Comparison of ENCODE assay signal across 20 cellular contexts in genomic region chr2:113011108-113011507, GRCh38. TPM values are rescaled to one million over a fixed set of nuclear protein-coding genes. Genes with fewer than 3 reads are reported as not detected.
DNase-seq lines count a peak whose midpoint lies in the region; ATAC-seq, FAIRE-seq and TF ChIP-seq lines count a peak whose summit lies in the region.
"Had no signal": no experiment of that assay in that cellular context is flagged by ENCODE, and none has a peak within 500 bp of the region (broad histone marks: within the 10 kb centered on the region; RNA-seq: fewer than 3 reads in every experiment).

No MANE protein-coding gene starts in this region.

- H4K20me1 ChIP-seq in K562 (replicated peaks; ENCODE audit: control insufficient read depth, insufficient read depth, low read length), result no peaks in the 10 kb centered on the region

- TF ChIP-seq EP300 in K562 (IDR thresholded peaks at IDR 0.05; ENCODE audit: low read length), result no peak

- H3K4me1 ChIP-seq in K562 (replicated peaks in 1 of 2; ENCODE audit: control insufficient read depth in 2 of 2, insufficient read depth in 2 of 2, low read length in 2 of 2), result peaks cover 4 to 19% of the 10 kb centered on the region in 2 experiments
- H3K4me1 ChIP-seq: BE2C had no signal

- no peak for TF ChIP-seq CTCF in HFFc6 (IDR thresholded peaks at IDR 0.05)
- TF ChIP-seq CTCF in K562 (IDR thresholded peaks at IDR 0.05 in 2 of 3, conservative IDR thresholded peaks at IDR 0.05 in 1 of 3; ENCODE audit: insufficient read depth in 2 of 3, low read depth in 1 of 3, low read length in 3 of 3), result no peak
- no peak for TF ChIP-seq CTCF in WERI-Rb-1 (IDR thresholded peaks at IDR 0.05; ENCODE audit: low read depth, low read length)

- H3K4me1 Mint-ChIP-seq in HFFc6 (ENCODE audit: low read depth), result peaks cover 38% of the 10 kb centered on the region
- H3K4me1 Mint-ChIP-seq: CD8-positive, alpha-beta memory T cell had no signal

- ATAC-seq in K562 (no peak), HG03571 (IDR thresholded peaks at IDR 0.05; ENCODE audit: unreplicated experiment) (no peak)
- ATAC-seq: GM12878, HCT116 had no signal

- no peaks in the 10 kb centered on the region for H3K79me2 ChIP-seq in K562 (ENCODE audit: control insufficient read depth, insufficient read depth, low read length)

- H3K4me3 ChIP-seq in K562 (no peak overlapping the region), WERI-Rb-1 (ENCODE audit: low read depth, low read length) (no peak overlapping the region)
- H3K4me3 ChIP-seq: GM12878 had no signal

- H3K4me3 Mint-ChIP-seq in HFFc6, result peak overlapping the region; percentile 37; the same call in 1 of the 2 replicates
- H3K4me3 Mint-ChIP-seq: CD4-positive, CD25-positive, alpha-beta regulatory T cell; CD8-positive, alpha-beta memory T cell had no signal

- no peaks in the 10 kb centered on the region for H3K9me3 Mint-ChIP-seq in HFFc6
- H3K9me3 Mint-ChIP-seq: CD8-positive, alpha-beta memory T cell had no signal

- DNase-seq in HFFc6, result no peak
- peak; percentile 13 for DNase-seq in M059J (ENCODE audit: low read depth)
- DNase-seq in K562 (ENCODE audit: extremely low read depth in 1 of 4, low spot score in 3 of 4), result no peak
- no peak for DNase-seq in WERI-Rb-1
- DNase-seq: ACHN; BE2C; C1 segment of cervical spinal cord; CD4-positive, CD25-positive, alpha-beta regulatory T cell; CD8-positive, alpha-beta memory T cell; COR-L47; DMS 273 treated with DMSO at 0.1 percent for 48 hours; DMS53; DND-41; EL; GOT3; H7 had no signal

- H3K9me3 ChIP-seq in K562 (replicated peaks; ENCODE audit: control insufficient read depth, insufficient read depth, low read depth, low read length) (peaks cover 3% of the 10 kb centered on the region; the same call in 1 of the 2 replicates), WERI-Rb-1 (ENCODE audit: severe bottlenecking) (no peaks in the 10 kb centered on the region)
- H3K9me3 ChIP-seq: BE2C had no signal

- no peak overlapping the region for H3K27ac Mint-ChIP-seq in HFFc6
- H3K27ac Mint-ChIP-seq: CD4-positive, CD25-positive, alpha-beta regulatory T cell; CD8-positive, alpha-beta memory T cell had no signal

- intact Hi-C loops in K562 (cut with micrococcal nuclease), result no loop called here

- no peaks in the 10 kb centered on the region for H3K9me1 ChIP-seq in K562 (ENCODE audit: control insufficient read depth, insufficient read depth, low read length)

- POLR2A ChIA-PET in K562 (lab: Yijun Ruan, JAX), result no interaction called here

- no TSS peak for BruUV-seq in K562 (replicated peaks; lab: Mats Ljungman, UMichigan)

- no peak overlapping the region for H3K4me2 ChIP-seq in K562 (ENCODE audit: insufficient read depth, low read length)

- in situ Hi-C loops in K562 (cut with MboI), result no loop called here

- H3K27ac ChIP-seq in K562 (ENCODE audit: extremely low read depth, low read depth, low read length) (no peak overlapping the region), WERI-Rb-1 (no peak overlapping the region)

- no peak overlapping the region for H3K9ac ChIP-seq in K562 (ENCODE audit: insufficient read depth in 1 of 2, low read depth in 2 of 2, low read length in 2 of 2)

- TF ChIP-seq RAD21 in K562 (CRISPR knock-in tag; conservative IDR thresholded peaks at IDR 0.05 in 1 of 2, IDR thresholded peaks at IDR 0.05 in 1 of 2), result no peak

- CTCF ChIA-PET in K562 (lab: Yijun Ruan, JAX; ENCODE audit: low intra/inter-chr PET ratio), result no interaction called here

- 92% methylated on average over 1 of the region's 1 CpG for WGBS in K562 (ENCODE audit: insufficient coverage, low coverage, missing lambda C conversion rate)

- FAIRE-seq in K562 (lab: Jason Lieb, UNC), result no peak
- FAIRE-seq: GM12878 had no signal

- H3K36me3 Mint-ChIP-seq in HFFc6 (ENCODE audit: low read depth), result no peaks in the 10 kb centered on the region
- H3K36me3 Mint-ChIP-seq: CD4-positive, CD25-positive, alpha-beta regulatory T cell; CD8-positive, alpha-beta memory T cell had no signal

- TF ChIP-seq POLR2A in K562 (conservative IDR thresholded peaks at IDR 0.05), result no peak

- H3K27me3 ChIP-seq in K562 (ENCODE audit: control insufficient read depth in 2 of 2, insufficient read depth in 2 of 2, low read length in 2 of 2) (no peaks in the 10 kb centered on the region), WERI-Rb-1 (ENCODE audit: insufficient read depth, low read depth, severe bottlenecking) (no peaks in the 10 kb centered on the region)
- H3K27me3 ChIP-seq: BE2C had no signal

- H3K36me3 ChIP-seq in K562 (ENCODE audit: control insufficient read depth, insufficient read depth, low read length), result no peaks in the 10 kb centered on the region
- H3K36me3 ChIP-seq in WERI-Rb-1, result no peaks in the 10 kb centered on the region
- H3K36me3 ChIP-seq: BE2C had no signal

- H2AFZ ChIP-seq in K562 (ENCODE audit: low read depth, low read length), result peak overlapping the region; percentile 21

- peaks cover 16% of the 10 kb centered on the region for H3K27me3 Mint-ChIP-seq in HFFc6 (ENCODE audit: insufficient read depth)

RNA-seq across cellular contexts. Expression of gene IL36A, which starts 5.8 kb away (rescaled TPM):
- total RNA-seq in HFFc6 (2021; fragmentation: NEBNext Ultra II Directional; extraction: Animal tissue kit (Norgen Biotek cat#: 25700)), result not detected
- total RNA-seq in M059J (2014; rRNA removed; shearing (Covaris generic)), result not detected in 2 replicates
- total RNA-seq in K562 (2011; cell fraction: chromatin; rRNA removed; ENCODE audit: low replicate concordance), result not detected in 2 replicates
- total RNA-seq in K562 (2011; cell fraction: nucleolus; rRNA removed), result not detected in 2 replicates
- total RNA-seq in K562 (2011; cell fraction: nucleoplasm; rRNA removed), result not detected in 2 replicates
- total RNA-seq in K562 (2014; rRNA removed) (not detected in 2 replicates), K562 (2014; rRNA removed; fragmentation: Illumina TruSeq; extraction: Trizol) (not detected in 2 replicates), K562 (2015; rRNA removed; fragmentation: Illumina TruSeq; extraction: Trizol) (not detected in 2 replicates), K562 (2021) (not detected in 2 replicates)
- polyA plus RNA-seq in K562 (2011; rRNA removed) (not detected in 2 replicates), K562 (2014; fragmentation: Illumina TruSeq; extraction: Trizol) (not detected in 2 replicates), K562 (2014; fragmentation: Nextera tagmentation; extraction: Ambion mirVana) (not detected), K562 (2014; rRNA removed) (not detected in 2 replicates)
- not detected in 2 replicates for polyA plus RNA-seq in K562 (2011; cell fraction: cytosol; rRNA removed)
- polyA plus RNA-seq in K562 (2011; cell fraction: nucleus; rRNA removed), result not detected in 2 replicates
- not detected in 2 replicates for polyA plus RNA-seq in K562 (2012)
- polyA minus RNA-seq in K562 (2011; rRNA and poly(A)+ RNA removed), result not detected in 2 replicates
- polyA minus RNA-seq in K562 (2011; cell fraction: cytosol; rRNA and poly(A)+ RNA removed), result not detected in 2 replicates
- not detected in 2 replicates for polyA minus RNA-seq in K562 (2011; cell fraction: nucleus; rRNA and poly(A)+ RNA removed)
- total RNA-seq: CD4-positive, CD25-positive, alpha-beta regulatory T cell; CD8-positive, alpha-beta memory T cell; G401; GM12878; H7 had no signal
- polyA plus RNA-seq: CD8-positive, alpha-beta memory T cell; GM12878 had no signal

RNA-seq across cellular contexts. Expression of gene IL36G, which starts 33.3 kb away (rescaled TPM):
- total RNA-seq in HFFc6 (2021; fragmentation: NEBNext Ultra II Directional; extraction: Animal tissue kit (Norgen Biotek cat#: 25700)), result not detected
- not detected in 2 replicates for total RNA-seq in M059J (2014; rRNA removed; shearing (Covaris generic))
- not detected in 2 replicates for total RNA-seq in K562 (2011; cell fraction: chromatin; rRNA removed; ENCODE audit: low replicate concordance)
- not detected in 2 replicates for total RNA-seq in K562 (2011; cell fraction: nucleolus; rRNA removed)
- not detected in 2 replicates for total RNA-seq in K562 (2011; cell fraction: nucleoplasm; rRNA removed)
- total RNA-seq in K562 (2014; rRNA removed) (not detected in 2 replicates), K562 (2014; rRNA removed; fragmentation: Illumina TruSeq; extraction: Trizol) (not detected in 2 replicates), K562 (2015; rRNA removed; fragmentation: Illumina TruSeq; extraction: Trizol) (not detected in 2 replicates), K562 (2021) (not detected in 2 replicates)
- polyA plus RNA-seq in K562 (2011; rRNA removed) (not detected in 2 replicates), K562 (2014; fragmentation: Illumina TruSeq; extraction: Trizol) (not detected in 2 replicates), K562 (2014; fragmentation: Nextera tagmentation; extraction: Ambion mirVana) (not detected), K562 (2014; rRNA removed) (not detected in 2 replicates)
- polyA plus RNA-seq in K562 (2011; cell fraction: cytosol; rRNA removed), result not detected in 2 replicates
- 0.46 TPM in 1 of 2 replicates, not detected in the other for polyA plus RNA-seq in K562 (2011; cell fraction: nucleus; rRNA removed)
- polyA plus RNA-seq in K562 (2012), result 0.10 TPM in 1 of 2 replicates, not detected in the other
- polyA minus RNA-seq in K562 (2011; rRNA and poly(A)+ RNA removed), result not detected in 2 replicates
- polyA minus RNA-seq in K562 (2011; cell fraction: cytosol; rRNA and poly(A)+ RNA removed), result not detected in 2 replicates
- not detected in 2 replicates for polyA minus RNA-seq in K562 (2011; cell fraction: nucleus; rRNA and poly(A)+ RNA removed)
- total RNA-seq: CD4-positive, CD25-positive, alpha-beta regulatory T cell; CD8-positive, alpha-beta memory T cell; G401; GM12878; H7 had no signal
- polyA plus RNA-seq: CD4-positive, CD25-positive, alpha-beta regulatory T cell; CD8-positive, alpha-beta memory T cell had no signal

RNA-seq across cellular contexts. Expression of gene IL36B, which starts 41.6 kb away (rescaled TPM):
- not detected for total RNA-seq in HFFc6 (2021; fragmentation: NEBNext Ultra II Directional; extraction: Animal tissue kit (Norgen Biotek cat#: 25700))
- total RNA-seq in M059J (2014; rRNA removed; shearing (Covaris generic)), result not detected in 2 replicates
- not detected in 2 replicates for total RNA-seq in K562 (2011; cell fraction: chromatin; rRNA removed; ENCODE audit: low replicate concordance)
- not detected in 2 replicates for total RNA-seq in K562 (2011; cell fraction: nucleolus; rRNA removed)
- not detected in 2 replicates for total RNA-seq in K562 (2011; cell fraction: nucleoplasm; rRNA removed)
- total RNA-seq in K562 (2014; rRNA removed) (not detected in 2 replicates), K562 (2014; rRNA removed; fragmentation: Illumina TruSeq; extraction: Trizol) (not detected in 2 replicates), K562 (2015; rRNA removed; fragmentation: Illumina TruSeq; extraction: Trizol) (not detected in 2 replicates), K562 (2021) (not detected in 2 replicates)
- polyA plus RNA-seq in K562 (2011; rRNA removed) (not detected in 2 replicates), K562 (2014; fragmentation: Illumina TruSeq; extraction: Trizol) (not detected in 2 replicates), K562 (2014; fragmentation: Nextera tagmentation; extraction: Ambion mirVana) (not detected), K562 (2014; rRNA removed) (not detected in 2 replicates)
- 0.09 TPM in 1 of 2 replicates, not detected in the other for polyA plus RNA-seq in K562 (2011; cell fraction: cytosol; rRNA removed)
- not detected in 2 replicates for polyA plus RNA-seq in K562 (2011; cell fraction: nucleus; rRNA removed)
- not detected in 2 replicates for polyA plus RNA-seq in K562 (2012)
- not detected in 2 replicates for polyA minus RNA-seq in K562 (2011; rRNA and poly(A)+ RNA removed)
- not detected in 2 replicates for polyA minus RNA-seq in K562 (2011; cell fraction: cytosol; rRNA and poly(A)+ RNA removed)
- not detected in 2 replicates for polyA minus RNA-seq in K562 (2011; cell fraction: nucleus; rRNA and poly(A)+ RNA removed)
- total RNA-seq: CD4-positive, CD25-positive, alpha-beta regulatory T cell; CD8-positive, alpha-beta memory T cell; G401; GM12878; H7 had no signal
- polyA plus RNA-seq: CD4-positive, CD25-positive, alpha-beta regulatory T cell; CD8-positive, alpha-beta memory T cell; GM12878 had no signal

RNA-seq across cellular contexts. Expression of gene IL36RN, which starts 47.9 kb away (rescaled TPM):
- total RNA-seq in HFFc6 (2021; fragmentation: NEBNext Ultra II Directional; extraction: Animal tissue kit (Norgen Biotek cat#: 25700)), result not detected
- 0.02 TPM in 1 of 2 replicates, not detected in the other for total RNA-seq in M059J (2014; rRNA removed; shearing (Covaris generic))
- not detected in 2 replicates for total RNA-seq in K562 (2011; cell fraction: chromatin; rRNA removed; ENCODE audit: low replicate concordance)
- total RNA-seq in K562 (2011; cell fraction: nucleolus; rRNA removed), result not detected in 2 replicates
- total RNA-seq in K562 (2011; cell fraction: nucleoplasm; rRNA removed), result not detected in 2 replicates
- total RNA-seq in K562 (2014; rRNA removed) (not detected in 2 replicates), K562 (2014; rRNA removed; fragmentation: Illumina TruSeq; extraction: Trizol) (not detected in 2 replicates), K562 (2015; rRNA removed; fragmentation: Illumina TruSeq; extraction: Trizol) (not detected in 2 replicates), K562 (2021) (not detected in 2 replicates)
- polyA plus RNA-seq in K562 (2011; rRNA removed) (not detected in 2 replicates), K562 (2014; fragmentation: Illumina TruSeq; extraction: Trizol) (not detected in 2 replicates), K562 (2014; fragmentation: Nextera tagmentation; extraction: Ambion mirVana) (not detected), K562 (2014; rRNA removed) (not detected in 2 replicates)
- not detected in 2 replicates for polyA plus RNA-seq in K562 (2011; cell fraction: cytosol; rRNA removed)
- polyA plus RNA-seq in K562 (2011; cell fraction: nucleus; rRNA removed), result not detected in 2 replicates
- polyA plus RNA-seq in K562 (2012), result not detected in 2 replicates
- not detected in 2 replicates for polyA minus RNA-seq in K562 (2011; rRNA and poly(A)+ RNA removed)
- not detected in 2 replicates for polyA minus RNA-seq in K562 (2011; cell fraction: cytosol; rRNA and poly(A)+ RNA removed)
- not detected in 2 replicates for polyA minus RNA-seq in K562 (2011; cell fraction: nucleus; rRNA and poly(A)+ RNA removed)
- total RNA-seq: CD4-positive, CD25-positive, alpha-beta regulatory T cell; CD8-positive, alpha-beta memory T cell; G401; GM12878; H7 had no signal
- polyA plus RNA-seq: CD4-positive, CD25-positive, alpha-beta regulatory T cell; CD8-positive, alpha-beta memory T cell; GM12878 had no signal

RNA-seq across cellular contexts. Expression of gene IL1F10, which starts 56.7 kb away (rescaled TPM):
- not detected for total RNA-seq in HFFc6 (2021; fragmentation: NEBNext Ultra II Directional; extraction: Animal tissue kit (Norgen Biotek cat#: 25700))
- not detected in 2 replicates for total RNA-seq in M059J (2014; rRNA removed; shearing (Covaris generic))
- not detected in 2 replicates for total RNA-seq in K562 (2011; cell fraction: chromatin; rRNA removed; ENCODE audit: low replicate concordance)
- not detected in 2 replicates for total RNA-seq in K562 (2011; cell fraction: nucleolus; rRNA removed)
- total RNA-seq in K562 (2011; cell fraction: nucleoplasm; rRNA removed), result not detected in 2 replicates
- not detected in 2 replicates for total RNA-seq in K562 (2014; rRNA removed)
- total RNA-seq in K562 (2014; rRNA removed; fragmentation: Illumina TruSeq; extraction: Trizol), result not detected in 2 replicates
- not detected in 2 replicates for total RNA-seq in K562 (2015; rRNA removed; fragmentation: Illumina TruSeq; extraction: Trizol)
- total RNA-seq in K562 (2021), result not detected in 2 replicates
- polyA plus RNA-seq in K562 (2011; rRNA removed), result not detected in 2 replicates
- polyA plus RNA-seq in K562 (2011; cell fraction: cytosol; rRNA removed), result not detected in 2 replicates
- not detected in 2 replicates for polyA plus RNA-seq in K562 (2011; cell fraction: nucleus; rRNA removed)
- not detected in 2 replicates for polyA plus RNA-seq in K562 (2012)
- polyA plus RNA-seq in K562 (2014; fragmentation: Illumina TruSeq; extraction: Trizol), result not detected in 2 replicates
- not detected for polyA plus RNA-seq in K562 (2014; fragmentation: Nextera tagmentation; extraction: Ambion mirVana)
- polyA plus RNA-seq in K562 (2014; rRNA removed), result not detected in 2 replicates
- not detected in 2 replicates for polyA minus RNA-seq in K562 (2011; rRNA and poly(A)+ RNA removed)
- not detected in 2 replicates for polyA minus RNA-seq in K562 (2011; cell fraction: cytosol; rRNA and poly(A)+ RNA removed)
- polyA minus RNA-seq in K562 (2011; cell fraction: nucleus; rRNA and poly(A)+ RNA removed), result not detected in 2 replicates
- total RNA-seq: CD4-positive, CD25-positive, alpha-beta regulatory T cell; CD8-positive, alpha-beta memory T cell; G401; GM12878; H7 had no signal
- polyA plus RNA-seq: CD4-positive, CD25-positive, alpha-beta regulatory T cell; CD8-positive, alpha-beta memory T cell; GM12878 had no signal
